In the genomic region with DNA sequence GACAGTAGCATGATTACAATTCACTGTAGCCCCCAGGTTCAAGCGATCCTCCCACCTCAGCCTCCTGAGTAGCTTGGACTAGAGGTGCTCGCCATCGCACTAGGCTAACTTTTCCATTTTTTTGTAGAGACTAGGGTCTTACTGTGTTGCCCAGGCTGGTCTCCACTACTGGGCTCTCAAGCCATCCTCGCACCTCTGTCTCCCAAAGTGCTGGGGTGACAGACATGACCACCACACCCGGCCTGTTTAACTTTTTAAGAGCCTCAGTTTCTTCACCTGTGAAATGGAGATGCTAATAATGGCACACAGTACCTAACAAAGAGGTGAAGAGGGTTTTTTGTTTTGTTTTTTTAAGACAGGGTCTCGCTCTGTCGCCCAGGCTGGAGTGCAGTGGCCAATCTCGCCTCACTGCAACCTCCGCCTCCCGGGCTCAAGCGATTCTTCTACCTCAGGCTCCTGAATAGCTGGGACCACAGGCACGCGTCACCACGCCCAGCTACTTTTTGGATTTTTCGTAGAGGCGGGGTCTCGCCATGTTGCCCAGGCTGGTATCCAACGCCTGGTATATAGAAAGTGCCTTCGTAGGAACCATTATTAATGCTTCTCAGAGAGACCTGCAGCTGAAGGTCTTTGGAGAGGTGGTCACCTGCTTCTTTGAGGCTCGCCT, we compare ENCODE assay signal across 8 cellular contexts. TPM values are rescaled to one million over a fixed set of nuclear protein-coding genes. Genes with fewer than 3 reads are reported as not detected.
DNase-seq lines count a peak whose midpoint lies in the region; ATAC-seq, FAIRE-seq and TF ChIP-seq lines count a peak whose summit lies in the region.

No MANE protein-coding gene starts in this region.

- POLR2A ChIA-PET in RWPE1 (lab: Yijun Ruan, JAX; ENCODE audit: low non-redundant PET) (no interaction called here), GM10248 (lab: Yijun Ruan, JAX) (interaction anchor here (0.6 to 1.7 kb wide), 9 partner anchors 9 to 218 kb away, joined by 3 to 9 read pairs (median 3); partner anchors contain the start of gene PYGO2)

- peak overlapping the region; percentile 98 for H3K27ac ChIP-seq in RWPE1
- peak overlapping the region; percentile 97 to 100 (median 98) for H3K27ac ChIP-seq in pancreas

- peaks cover 8% of the 10 kb centered on the region for H3K36me3 ChIP-seq in GM06990 (ENCODE audit: control insufficient read depth, insufficient read depth, low read length)
- H3K36me3 ChIP-seq in pancreas, result no peaks in the 10 kb centered on the region

- no peak for ATAC-seq in pancreas

- no peak for FAIRE-seq in pancreas (lab: Jason Lieb, UNC)

- H3K27me3 ChIP-seq in GM06990 (replicated peaks; ENCODE audit: control insufficient read depth, insufficient read depth, low read length) (no peaks in the 10 kb centered on the region), pancreas (no peaks in the 10 kb centered on the region)

- no peak for DNase-seq in GM06990 (ENCODE audit: extremely low read depth, insufficient read length)
- DNase-seq in RWPE1 (ENCODE audit: low spot score), result no peak
- no peak for DNase-seq in epithelial cell of esophagus (ENCODE audit: low read depth)
- no peak for DNase-seq in pancreas
- DNase-seq in stimulated activated CD4-positive, alpha-beta T cell treated with anti-CD3 and anti-CD28 coated beads, Interleukin-4, amount 100 ng/mL, for 1 hour, result no peak
- no peak for DNase-seq in islet precursor cell
- DNase-seq in NCI-H1092 (lab: John Stamatoyannopoulos, UW), result no peak
- no peak for DNase-seq in GM10248 (ENCODE audit: extremely low spot score)

- TF ChIP-seq CTCF in GM06990 (IDR thresholded peaks at IDR 0.05; ENCODE audit: insufficient read depth, low read length, poor library complexity, severe bottlenecking) (no peak), RWPE1 (conservative IDR thresholded peaks at IDR 0.05; ENCODE audit: low read depth) (no peak), epithelial cell of esophagus (IDR thresholded peaks at IDR 0.05; ENCODE audit: insufficient read depth, low read depth, low read length, missing control alignments) (no peak), pancreas (IDR thresholded peaks at IDR 0.05) (no peak), GM10248 (IDR thresholded peaks at IDR 0.05; ENCODE audit: control extremely low read depth, extremely low read depth, low read depth, missing control alignments) (no peak)

- intact Hi-C loops in pancreas (cut with DNase I), result no loop called here

- WGBS in pancreas, 2 donors, result 40 to 49% methylated on average over 20 of the region's 20 CpGs

- H3K4me3 ChIP-seq in GM06990 (replicated peaks; ENCODE audit: low read depth, low read length), result peak overlapping the region; percentile 74
- H3K4me3 ChIP-seq in epithelial cell of esophagus (ENCODE audit: low read length), result peak overlapping the region; percentile 67
- peak overlapping the region; percentile 34 to 54 (median 51) for H3K4me3 ChIP-seq in pancreas

- CTCF ChIA-PET in RWPE1 (lab: Yijun Ruan, JAX) (interaction anchor here (0.6 to 1.3 kb wide), 7 partner anchors 10 to 451 kb away, joined by 3 to 5 read pairs (median 4); no protein-coding TSS in a partner anchor), GM10248 (lab: Yijun Ruan, JAX) (interaction anchor here (0.7 to 2.9 kb wide), 26 partner anchors 8 to 457 kb away, joined by 3 to 18 read pairs (median 4); partner anchors contain the start of genes KCNN3 and PYGO2)

- peaks cover 8 to 13% (median 11%) of the 10 kb centered on the region in 3 donors for H3K4me1 ChIP-seq in pancreas

- H3K9me3 ChIP-seq in pancreas, result no peaks in the 10 kb centered on the region

RNA-seq across cellular contexts. Expression of gene PMVK, which starts 0.6 kb away (rescaled TPM):
- total RNA-seq in pancreas, result 10 to 100 TPM; 12.4 to 23.3 (median 16.8) TPM
- polyA plus RNA-seq in pancreas, result 10 to 100 TPM; 15.9 to 32.4 TPM

RNA-seq across cellular contexts. Expression of gene PBXIP1, which starts 20.0 kb away (rescaled TPM):
- 10 to 100 TPM; 15.6 to 53.1 (median 24.9) TPM for total RNA-seq in pancreas
- 10 to 100 TPM; 29.5 to 45.4 TPM for polyA plus RNA-seq in pancreas

RNA-seq across cellular contexts. Expression of gene PYGO2, which starts 25.7 kb away (rescaled TPM):
- total RNA-seq in pancreas, result 10 to 100 TPM in 3 of 6 donors, 1 to 10 TPM in 3; 8.1 to 18.3 (median 9.9) TPM
- 10 to 100 TPM; 13.3 to 19.5 TPM for polyA plus RNA-seq in pancreas

RNA-seq across cellular contexts. Expression of gene SHC1, which starts 34.7 kb away (rescaled TPM):
- total RNA-seq in pancreas, result 10 to 100 TPM; 32.3 to 53.4 (median 40.7) TPM
- 10 to 100 TPM; 37.4 to 47.6 TPM for polyA plus RNA-seq in pancreas

RNA-seq across cellular contexts. Expression of gene CKS1B, which starts 38.6 kb away (rescaled TPM):
- total RNA-seq in pancreas, result 10 to 100 TPM in 3 of 6 donors, 1 to 10 TPM in 3; 6.7 to 12.0 (median 10.2) TPM
- 10 to 100 TPM in 1 of 2 donors, 1 to 10 TPM in 1; 6.7 to 19.5 TPM for polyA plus RNA-seq in pancreas
